In the genomic region with DNA sequence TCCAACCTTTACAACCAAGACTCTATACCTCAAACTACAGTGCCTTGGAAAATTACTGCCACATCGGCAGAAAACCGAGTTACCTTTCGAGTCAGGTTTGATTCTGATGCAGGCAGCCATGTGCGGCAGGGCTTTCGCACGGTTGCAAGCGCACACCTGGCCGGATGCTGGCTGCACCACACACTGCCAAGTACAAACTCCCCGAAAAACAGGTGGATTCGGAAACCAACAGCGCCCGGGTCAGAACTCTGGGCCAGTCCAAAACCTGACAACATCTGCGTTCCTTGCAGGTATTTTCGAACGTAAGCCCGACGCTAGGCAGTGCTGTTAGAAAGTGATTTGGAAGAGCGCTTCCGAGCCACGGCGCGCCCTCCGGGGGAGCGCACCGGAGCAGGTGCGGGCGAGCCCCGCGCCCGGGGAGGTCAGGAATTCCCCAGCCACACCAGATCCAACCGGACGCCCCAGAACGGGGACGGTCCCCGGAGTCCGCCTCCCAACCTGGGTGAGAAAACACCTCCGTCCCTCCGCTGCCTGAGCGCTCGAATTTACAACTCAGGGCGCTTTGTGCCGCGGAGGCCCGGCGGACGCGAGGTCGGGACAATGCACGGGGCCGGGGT, we compare ENCODE assay signal across 8 cellular contexts. TPM values are rescaled to one million over a fixed set of nuclear protein-coding genes. Genes with fewer than 3 reads are reported as not detected.
DNase-seq lines count a peak whose midpoint lies in the region; ATAC-seq, FAIRE-seq and TF ChIP-seq lines count a peak whose summit lies in the region.

No MANE protein-coding gene starts in this region.

- no peaks in the 10 kb centered on the region for H3K36me3 Mint-ChIP-seq in nephron progenitor cell (ENCODE audit: low read depth)

- peak overlapping the region; percentile 24 for H3K56ac ChIP-seq in H1 (replicated peaks; ENCODE audit: insufficient read length, low read depth, low read length)

- peaks cover 72% of the 10 kb centered on the region for H3K4me1 Mint-ChIP-seq in nephron progenitor cell

- DNase-seq in NCI-H748 (lab: John Stamatoyannopoulos, UW; ENCODE audit: unreplicated experiment) (peak; percentile 47), NCI-H748 treated with DMSO at 0.1 percent for 48 hours (lab: John Stamatoyannopoulos, UW) (no peak), H1 (ENCODE audit: low read depth in 1 of 2, low spot score in 2 of 2) (no peak), nephron progenitor cell (peak; percentile 35), aorta (peak in 1 of 2 donors; percentile 76), AML-193 (lab: John Stamatoyannopoulos, UW) (no peak)
- peak; percentile 35 to 41 for DNase-seq in activated CD4-positive, alpha-beta T cell treated with anti-CD3 and anti-CD28 coated beads, Interleukin-2, amount 50 U/mL, for 4 hours

- TF ChIP-seq RAD21 in H1 (IDR thresholded peaks at IDR 0.05 in 1 of 2, conservative IDR thresholded peaks at IDR 0.05 in 1 of 2; ENCODE audit: low read depth in 2 of 2, low read length in 2 of 2), result no peak; a peak in 1 of 4 replicates

- peak overlapping the region; percentile 75 for H3K18ac ChIP-seq in H1 (ENCODE audit: extremely low read depth, low read length)

- no peak for TF ChIP-seq EP300 in H1 (IDR thresholded peaks at IDR 0.05; ENCODE audit: borderline replicate concordance in 1 of 2, low read depth in 2 of 2, low read length in 2 of 2)

- peaks cover 43 to 53% of the 10 kb centered on the region in 2 experiments for H3K79me2 ChIP-seq in H1 (ENCODE audit: control insufficient read depth in 1 of 2, insufficient read depth in 2 of 2, low read length in 2 of 2)

- 0 out of 2 replicates have a peak overlapping the region, but pooled peaks have one; percentile 81 for H2BK15ac ChIP-seq in H1 (ENCODE audit: low read length)

- FAIRE-seq in H1 (lab: Jason Lieb, UNC), result no peak

- H2BK5ac ChIP-seq in H1 (ENCODE audit: low read depth, low read length), result no peak overlapping the region; the same call in 1 of the 2 replicates

- peaks cover 12% of the 10 kb centered on the region for H3K79me1 ChIP-seq in H1 (ENCODE audit: low read depth, low read length)

- H3K9me3 ChIP-seq in HUES48 (ENCODE audit: control insufficient read depth, insufficient read depth, low read length), result no peaks in the 10 kb centered on the region
- H3K9me3 ChIP-seq in H1 (ENCODE audit: insufficient read depth in 2 of 2, low read depth in 1 of 2, low read length in 1 of 2), result no peaks in the 10 kb centered on the region
- H3K9me3 ChIP-seq in aorta (ENCODE audit: control insufficient read depth, low read length), result no peaks in the 10 kb centered on the region

- peak overlapping the region; percentile 15 for H4K91ac ChIP-seq in H1 (replicated peaks; ENCODE audit: insufficient read length, low read length)

- no peak overlapping the region for H2BK120ac ChIP-seq in H1 (replicated peaks; ENCODE audit: low read depth, low read length)

- peak overlapping the region; percentile 57 for H3K27ac Mint-ChIP-seq in nephron progenitor cell

- peak overlapping the region; percentile 53 for H3K14ac ChIP-seq in H1 (ENCODE audit: insufficient read length)

- peak; percentile 7 for ATAC-seq in aorta (ENCODE audit: low FRiP score)

- H4K5ac ChIP-seq in H1 (ENCODE audit: insufficient read length, low read depth, low read length), result no peak overlapping the region

- no peak overlapping the region for H2BK20ac ChIP-seq in H1 (ENCODE audit: low read length)

- peaks cover 9% of the 10 kb centered on the region for H3K27me3 ChIP-seq in HUES48 (ENCODE audit: control insufficient read depth, insufficient read depth, low read length)
- H3K27me3 ChIP-seq in H1 (replicated peaks in 1 of 4; ENCODE audit: control insufficient read depth in 3 of 4, extremely low read depth in 1 of 4, insufficient read depth in 3 of 4, low read length in 3 of 4), result peaks cover 0 to 7% (median 2%) of the 10 kb centered on the region in 4 experiments; a peak in 3 of 7 replicates
- H3K27me3 ChIP-seq in aorta (ENCODE audit: control insufficient read depth in 1 of 2, insufficient read depth in 2 of 2, low read length in 1 of 2), result no peaks in the 10 kb centered on the region

- peaks cover 24 to 38% of the 10 kb centered on the region in 2 experiments for H4K20me1 ChIP-seq in H1 (replicated peaks in 1 of 2; ENCODE audit: control insufficient read depth in 1 of 2, insufficient read depth in 2 of 2, low read length in 2 of 2)

- no peak overlapping the region for H3K4ac ChIP-seq in H1 (replicated peaks; ENCODE audit: insufficient read length, low read depth, low read length)

- POLR2A ChIA-PET in H1 (lab: Charles Lee; ENCODE audit: partially characterized antibody), result interaction anchor here (1.1 to 1.8 kb wide), 6 partner anchors 12 to 46 kb away, joined by 3 to 7 read pairs (median 5); no protein-coding TSS in a partner anchor

- intact Hi-C loops in aorta (cut with DNase I), result no loop called here

- H3K9me3 Mint-ChIP-seq in nephron progenitor cell, result no peaks in the 10 kb centered on the region

- CTCF ChIA-PET in H1 (lab: Charles Lee; ENCODE audit: partially characterized antibody), result interaction anchor here (3.5 kb wide), 1 partner anchor 46 kb away, joined by 25 read pairs; no protein-coding TSS in a partner anchor

- no peak overlapping the region for H3K23ac ChIP-seq in H1 (ENCODE audit: insufficient read length)

- H3K4me3 ChIP-seq in HUES48 (ENCODE audit: low read depth, low read length), result peak overlapping the region; percentile 89
- H3K4me3 ChIP-seq in H1 (ENCODE audit: extremely low read depth in 1 of 4, insufficient read depth in 2 of 4, low read depth in 3 of 4, low read length in 4 of 4), result peak overlapping the region; percentile 63 to 85 (median 76)
- peak overlapping the region; percentile 94 to 100 for H3K4me3 ChIP-seq in aorta (ENCODE audit: low read length in 2 of 2)

- peaks cover 60% of the 10 kb centered on the region for H3K4me1 ChIP-seq in HUES48 (ENCODE audit: control insufficient read depth, insufficient read depth, low read length)
- H3K4me1 ChIP-seq in H1 (replicated peaks in 1 of 4; ENCODE audit: control insufficient read depth in 3 of 4, insufficient read depth in 4 of 4, low read length in 3 of 4), result peaks cover 29 to 49% (median 34%) of the 10 kb centered on the region in 4 experiments
- H3K4me1 ChIP-seq in aorta (ENCODE audit: control insufficient read depth in 1 of 2, insufficient read depth in 2 of 2, low read length in 2 of 2), result peaks cover 0 to 6% of the 10 kb centered on the region in 2 donors

- peak overlapping the region; percentile 86 for H3K9ac ChIP-seq in HUES48 (ENCODE audit: low read depth, low read length)
- H3K9ac ChIP-seq in H1 (replicated peaks in 1 of 4; ENCODE audit: extremely low read depth in 1 of 4, low read depth in 3 of 4, low read length in 3 of 4), result peak overlapping the region; percentile 72 to 94 (median 76)

- TF ChIP-seq CTCF in H1 (IDR thresholded peaks at IDR 0.05; ENCODE audit: control extremely low read depth in 1 of 3, insufficient read depth in 1 of 3, low read depth in 1 of 3, low read length in 3 of 3), result no peak
- no peak for TF ChIP-seq CTCF in nephron progenitor cell (IDR thresholded peaks at IDR 0.05)

- no peak overlapping the region for H2AFZ ChIP-seq in H1 (ENCODE audit: low read length)

- TF ChIP-seq POLR2A in H1 (IDR thresholded peaks at IDR 0.05; ENCODE audit: control extremely low read depth in 1 of 2, low read depth in 2 of 2, low read length in 2 of 2), result peak in 1 of 2 experiments; percentile 55; a peak in 2 of 3 replicates

- H3K4me3 Mint-ChIP-seq in nephron progenitor cell, result peak overlapping the region; percentile 97

- H2BK12ac ChIP-seq in H1 (ENCODE audit: low read depth, low read length), result peak overlapping the region; percentile 77

- H3K36me3 ChIP-seq in HUES48 (ENCODE audit: control insufficient read depth, insufficient read depth, low read length) (no peaks in the 10 kb centered on the region), H1 (ENCODE audit: control insufficient read depth in 2 of 4, insufficient read depth in 4 of 4, low read length in 3 of 4) (no peaks in the 10 kb centered on the region), aorta (ENCODE audit: control insufficient read depth in 1 of 2, insufficient read depth in 2 of 2, low read length in 1 of 2) (no peaks in the 10 kb centered on the region)

- H3K27me3 Mint-ChIP-seq in nephron progenitor cell (ENCODE audit: low read depth, poor library complexity), result peaks cover 17% of the 10 kb centered on the region

- H3K4me2 ChIP-seq in H1 (ENCODE audit: insufficient read depth in 1 of 2, low read depth in 2 of 2, low read length in 2 of 2), result peak overlapping the region; percentile 88 to 99

- H3K27ac ChIP-seq in HUES48 (ENCODE audit: low read depth, low read length) (peak overlapping the region; percentile 32), H1 (ENCODE audit: low read depth, low read length) (0 out of 2 replicates have a peak overlapping the region, but pooled peaks have one; percentile 38), aorta (ENCODE audit: low read depth in 1 of 2, low read length in 2 of 2) (no peak overlapping the region)

- no peak overlapping the region for H2AK5ac ChIP-seq in H1 (ENCODE audit: low read depth, low read length)

- peak overlapping the region; percentile 94; the same call in 1 of the 2 replicates for H4K8ac ChIP-seq in H1 (ENCODE audit: extremely low read depth, insufficient read depth, low read length)

- H3K23me2 ChIP-seq in H1 (ENCODE audit: low read depth, low read length), result peaks cover 7% of the 10 kb centered on the region

- 2% methylated on average over 34 of the region's 50 CpGs; no CpG with 5 or more reads in 1 of the 2 experiments for WGBS in H1 (ENCODE audit: extremely low coverage in 1 of 2, insufficient coverage in 1 of 2, insufficient read length in 1 of 2, insufficient replicate concordance in 2 of 2, low coverage in 1 of 2, low lambda C conversion rate in 2 of 2, missing lambda C conversion rate in 1 of 2), 2 experiments
- WGBS in aorta, 2 donors, result 1% methylated on average over 40 to 50 of the region's 50 CpGs

TF ChIP-seq in H1, 55 proteins besides CTCF, POLR2A, EP300 and RAD21 (continues in another document):
- TF ChIP-seq SIN3A (conservative IDR thresholded peaks at IDR 0.05 in 1 of 2, IDR thresholded peaks at IDR 0.05 in 1 of 2; ENCODE audit: low read depth in 1 of 2, low read length in 2 of 2) (peak in 1 of 2 experiments; percentile 38; a peak in 1 of 4 replicates), ASH2L (IDR thresholded peaks at IDR 0.05; ENCODE audit: low read length) (peak; percentile 43), TAF1 (IDR thresholded peaks at IDR 0.05; ENCODE audit: low read depth, low read length) (peak; percentile 66; the same call in 1 of the 2 replicates), TBP (IDR thresholded peaks at IDR 0.05; ENCODE audit: low read depth, low read length) (peak; percentile 40)

RNA-seq across cellular contexts. Expression of a gene that starts 1.2 kb away (rescaled TPM):
- total RNA-seq in H1 (2021; fragmentation: NEBNext Ultra II Directional; extraction: Animal tissue kit (Norgen Biotek cat#: 25700)), result 208 and 211 TPM in 2 replicates
- polyA plus RNA-seq in H1 (2011; rRNA removed) (21.3 and 22.8 TPM in 2 replicates), aorta (10 to 100 TPM; 18.0 to 51.5 TPM)
- 30.9 TPM for polyA plus RNA-seq in H1 (2011; cell fraction: cytosol; rRNA removed)
- polyA plus RNA-seq in H1 (2011; cell fraction: nucleus; rRNA removed), result 117 TPM
- polyA plus RNA-seq in H1 (2012, experiment 1 of 2), result 91.3 to 141 TPM (median 111 TPM) in 4 replicates
- 7.7 TPM for polyA plus RNA-seq in H1 (2012, experiment 2 of 2)
- 77.1 TPM for polyA plus RNA-seq in H1 (2013, experiment 1 of 2)
- polyA plus RNA-seq in H1 (2013, experiment 2 of 2), result 78.8 TPM
- polyA minus RNA-seq in H1 (2011; rRNA and poly(A)+ RNA removed), result 157 and 170 TPM in 2 replicates
- 41.6 TPM for polyA minus RNA-seq in H1 (2011; cell fraction: cytosol; rRNA and poly(A)+ RNA removed)
- 170 TPM for polyA minus RNA-seq in H1 (2011; cell fraction: nucleus; rRNA and poly(A)+ RNA removed)
- 100 to 1,000 TPM in 1 of 2 donors, 10 to 100 TPM in 1; 93.2 to 110 TPM for total RNA-seq in aorta

Comparison
In these comparisons a context has a peak if more than half of its experiments do, and no peak if none do; other contexts are left out.
1. DNase-seq: peak in NCI-H748 (single experiment), activated CD4-positive, alpha-beta T cell treated with anti-CD3 and anti-CD28 coated beads, Interleukin-2, amount 50 U/mL, for 4 hours (2 of 2) and nephron progenitor cell (single experiment); none in NCI-H748 treated with DMSO at 0.1 percent for 48 hours (single experiment), H1 (0 of 2) and AML-193 (0 of 2).
2. H3K27ac ChIP-seq: peak in HUES48 (single experiment) and H1 (single experiment); none in aorta (0 of 2).
3. Peak in every context shown above with its lines, with median percentiles within 50 percentile points of each other: H3K4me3 ChIP-seq.